In genomic region chr2:37631698-37632097, GRCh38 we compare ENCODE assay signal across 1 cellular context.
A peak's percentile ranks its signal among the peaks of the same experiment; 100 is the strongest.
TF ChIP-seq lines count a peak whose summit lies in the region.

No MANE protein-coding gene starts in this region.

TF ChIP-seq in HEK293, 187 proteins besides CTCF, POLR2A, EP300 and RAD21 (continued from another document and continues in another):
- no peak for TF ChIP-seq ZNF704 (tag by site-specific recombination; IDR thresholded peaks at IDR 0.05)
- TF ChIP-seq KLF8 (tag by site-specific recombination; IDR thresholded peaks at IDR 0.05): peak; percentile 53
- no peak for TF ChIP-seq ZNF114 (tag by site-specific recombination; IDR thresholded peaks at IDR 0.05)
- TF ChIP-seq ZNF221 (tag by site-specific recombination; IDR thresholded peaks at IDR 0.05; ENCODE audit: borderline replicate concordance): no peak
- TF ChIP-seq PRDM2 (tag by site-specific recombination; IDR thresholded peaks at IDR 0.05; ENCODE audit: borderline replicate concordance): no peak
- no peak; the same call in 1 of the 2 replicates for TF ChIP-seq ZNF24 (tag by site-specific recombination; IDR thresholded peaks at IDR 0.05)
- no peak for TF ChIP-seq ZBTB1 (tag by site-specific recombination; IDR thresholded peaks at IDR 0.05)
- no peak for TF ChIP-seq ZFHX2 (tag by site-specific recombination; conservative IDR thresholded peaks at IDR 0.05)
- TF ChIP-seq ZNF335 (tag by site-specific recombination; conservative IDR thresholded peaks at IDR 0.05): no peak
- no peak for TF ChIP-seq HOXC10 (CRISPR knock-in tag; IDR thresholded peaks at IDR 0.05)
- TF ChIP-seq, protein P1, sequence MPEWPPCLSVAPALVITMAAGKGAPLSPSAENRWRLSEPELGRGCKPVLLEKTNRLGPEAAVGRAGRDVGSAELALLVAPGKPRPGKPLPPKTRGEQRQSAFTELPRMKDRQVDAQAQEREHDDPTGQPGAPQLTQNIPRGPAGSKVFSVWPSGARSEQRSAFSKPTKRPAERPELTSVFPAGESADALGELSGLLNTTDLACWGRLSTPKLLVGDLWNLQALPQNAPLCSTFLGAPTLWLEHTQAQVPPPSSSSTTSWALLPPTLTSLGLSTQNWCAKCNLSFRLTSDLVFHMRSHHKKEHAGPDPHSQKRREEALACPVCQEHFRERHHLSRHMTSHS (tag by site-specific recombination; IDR thresholded peaks at IDR 0.05): no peak
- TF ChIP-seq ZNF133 (tag by site-specific recombination; IDR thresholded peaks at IDR 0.05): no peak
- no peak for TF ChIP-seq ZNF571 (tag by site-specific recombination; IDR thresholded peaks at IDR 0.05)
- no peak for TF ChIP-seq ZNF561 (tag by site-specific recombination; IDR thresholded peaks at IDR 0.05; ENCODE audit: borderline replicate concordance)
- no peak for TF ChIP-seq ZNF624 (tag by site-specific recombination; IDR thresholded peaks at IDR 0.05)
- TF ChIP-seq ZFP41 (tag by site-specific recombination; IDR thresholded peaks at IDR 0.05; ENCODE audit: borderline replicate concordance): no peak
- peak; percentile 55; the same call in 1 of the 2 replicates for TF ChIP-seq BCL11A (tag by site-specific recombination; IDR thresholded peaks at IDR 0.05; ENCODE audit: low read depth)
- no peak for TF ChIP-seq ZNF768 (tag by site-specific recombination; IDR thresholded peaks at IDR 0.05)
- no peak for TF ChIP-seq ZNF248 (tag by site-specific recombination; IDR thresholded peaks at IDR 0.05)
- TF ChIP-seq ZNF140 (tag by site-specific recombination; IDR thresholded peaks at IDR 0.05): no peak
- no peak for TF ChIP-seq HOXA7 (CRISPR knock-in tag; IDR thresholded peaks at IDR 0.05; ENCODE audit: borderline replicate concordance)
- TF ChIP-seq ZNF2 (tag by site-specific recombination; IDR thresholded peaks at IDR 0.05): no peak
- TF ChIP-seq, protein P2, sequence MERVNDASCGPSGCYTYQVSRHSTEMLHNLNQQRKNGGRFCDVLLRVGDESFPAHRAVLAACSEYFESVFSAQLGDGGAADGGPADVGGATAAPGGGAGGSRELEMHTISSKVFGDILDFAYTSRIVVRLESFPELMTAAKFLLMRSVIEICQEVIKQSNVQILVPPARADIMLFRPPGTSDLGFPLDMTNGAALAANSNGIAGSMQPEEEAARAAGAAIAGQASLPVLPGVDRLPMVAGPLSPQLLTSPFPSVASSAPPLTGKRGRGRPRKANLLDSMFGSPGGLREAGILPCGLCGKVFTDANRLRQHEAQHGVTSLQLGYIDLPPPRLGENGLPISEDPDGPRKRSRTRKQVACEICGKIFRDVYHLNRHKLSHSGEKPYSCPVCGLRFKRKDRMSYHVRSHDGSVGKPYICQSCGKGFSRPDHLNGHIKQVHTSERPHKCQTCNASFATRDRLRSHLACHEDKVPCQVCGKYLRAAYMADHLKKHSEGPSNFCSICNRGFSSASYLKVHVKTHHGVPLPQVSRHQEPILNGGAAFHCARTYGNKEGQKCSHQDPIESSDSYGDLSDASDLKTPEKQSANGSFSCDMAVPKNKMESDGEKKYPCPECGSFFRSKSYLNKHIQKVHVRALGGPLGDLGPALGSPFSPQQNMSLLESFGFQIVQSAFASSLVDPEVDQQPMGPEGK (tag by site-specific recombination; IDR thresholded peaks at IDR 0.05): no peak; the same call in 1 of the 2 replicates
- TF ChIP-seq ZNF18 (tag by site-specific recombination; IDR thresholded peaks at IDR 0.05): no peak
- no peak for TF ChIP-seq ZNF266 (tag by site-specific recombination; IDR thresholded peaks at IDR 0.05; ENCODE audit: low read depth)
- TF ChIP-seq SP2 (tag by site-specific recombination; IDR thresholded peaks at IDR 0.05): no peak
- TF ChIP-seq ZNF660 (tag by site-specific recombination; IDR thresholded peaks at IDR 0.05): no peak
- TF ChIP-seq ZNF324 (tag by site-specific recombination; IDR thresholded peaks at IDR 0.05): no peak
- no peak for TF ChIP-seq ZSCAN5A (tag by site-specific recombination; IDR thresholded peaks at IDR 0.05)
- TF ChIP-seq ZNF791 (tag by site-specific recombination; IDR thresholded peaks at IDR 0.05): no peak
- TF ChIP-seq, protein P3, sequence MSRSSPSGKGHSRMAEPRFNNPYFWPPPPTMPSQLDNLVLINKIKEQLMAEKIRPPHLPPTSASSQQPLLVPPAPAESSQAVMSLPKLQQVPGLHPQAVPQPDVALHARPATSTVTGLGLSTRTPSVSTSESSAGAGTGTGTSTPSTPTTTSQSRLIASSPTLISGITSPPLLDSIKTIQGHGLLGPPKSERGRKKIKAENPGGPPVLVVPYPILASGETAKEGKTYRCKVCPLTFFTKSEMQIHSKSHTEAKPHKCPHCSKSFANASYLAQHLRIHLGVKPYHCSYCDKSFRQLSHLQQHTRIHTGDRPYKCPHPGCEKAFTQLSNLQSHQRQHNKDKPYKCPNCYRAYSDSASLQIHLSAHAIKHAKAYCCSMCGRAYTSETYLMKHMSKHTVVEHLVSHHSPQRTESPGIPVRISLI (tag by site-specific recombination; IDR thresholded peaks at IDR 0.05): peak; percentile 72; the same call in 1 of the 2 replicates
- TF ChIP-seq GFI1B (tag by site-specific recombination; IDR thresholded peaks at IDR 0.05): no peak
- TF ChIP-seq ZNF600 (tag by site-specific recombination; IDR thresholded peaks at IDR 0.05): no peak
- no peak for TF ChIP-seq MYNN (tag by site-specific recombination; IDR thresholded peaks at IDR 0.05; ENCODE audit: borderline replicate concordance)
- TF ChIP-seq PRDM1 (tag by site-specific recombination; IDR thresholded peaks at IDR 0.05): no peak
- no peak for TF ChIP-seq ZFP3 (tag by site-specific recombination; IDR thresholded peaks at IDR 0.05; ENCODE audit: low read depth)
- no peak; the same call in 1 of the 2 replicates for TF ChIP-seq SP3 (tag by site-specific recombination; IDR thresholded peaks at IDR 0.05)
- TF ChIP-seq INSM2 (tag by site-specific recombination; IDR thresholded peaks at IDR 0.05): peak; percentile 79
- no peak for TF ChIP-seq ZNF701 (tag by site-specific recombination; IDR thresholded peaks at IDR 0.05)
- no peak for TF ChIP-seq ZFP69B (tag by site-specific recombination; IDR thresholded peaks at IDR 0.05)
- TF ChIP-seq ZNF692 (tag by site-specific recombination; IDR thresholded peaks at IDR 0.05): no peak
- peak; percentile 85 for TF ChIP-seq OVOL3 (tag by site-specific recombination; IDR thresholded peaks at IDR 0.05)
- TF ChIP-seq MEIS1 (CRISPR knock-in tag; IDR thresholded peaks at IDR 0.05; ENCODE audit: borderline replicate concordance): no peak
- TF ChIP-seq TRIM28 (IDR thresholded peaks at IDR 0.05; ENCODE audit: borderline replicate concordance, low read length): no peak
- TF ChIP-seq ZSCAN16 (tag by site-specific recombination; IDR thresholded peaks at IDR 0.05): no peak
- TF ChIP-seq KLF17 (tag by site-specific recombination; IDR thresholded peaks at IDR 0.05): no peak
- 0 out of 2 replicates have a peak, but pooled peaks have one; percentile 11 for TF ChIP-seq ZNF10 (tag by site-specific recombination; IDR thresholded peaks at IDR 0.05)
